Comparison of ENCODE assay signal across 20 cellular contexts in genomic region chr2:69192176-69192945, GRCh38.
DNase-seq lines count a peak whose midpoint lies in the region; ATAC-seq and TF ChIP-seq lines count a peak whose summit lies in the region.
"Had no signal": no experiment of that assay in that cellular context is flagged by ENCODE, and none has a peak within 500 bp of the region (broad histone marks: within the 10 kb centered on the region; RNA-seq: fewer than 3 reads in every experiment).

No MANE protein-coding gene starts in this region.

- 77% methylated on average over 11 of the region's 11 CpGs for WGBS in hepatocyte (ENCODE audit: low lambda C conversion rate, missing lambda C conversion rate)

- no peaks in the 10 kb centered on the region for H3K36me3 ChIP-seq in hepatocyte (replicated peaks; ENCODE audit: insufficient read depth, low read depth)
- H3K36me3 ChIP-seq: upper lobe of left lung had no signal

- intact Hi-C loops in cardiac septum (cut with DNase I) (no loop called here), Right ventricle myocardium inferior (cut with DNase I) (no loop called here), head of caudate nucleus (cut with DNase I) (no loop called here)

- TF ChIP-seq CTCF in hepatocyte (IDR thresholded peaks at IDR 0.05; ENCODE audit: poor library complexity), result no peak

- DNase-seq in cardiac septum (ENCODE audit: low spot score), result peak; percentile 41
- DNase-seq in Right ventricle myocardium inferior (ENCODE audit: missing footprints), result no peak
- peak; percentile 42 for DNase-seq in RPMI8226
- no peak for DNase-seq in hepatocyte (ENCODE audit: low spot score)
- no peak for DNase-seq in activated CD8-positive, alpha-beta memory T cell treated with anti-CD3 and anti-CD28 coated beads, Interleukin-2, amount 50 U/mL, for 4 hours
- DNase-seq in 8988T, result no peak
- DNase-seq in head of caudate nucleus, result no peak
- DNase-seq in activated CD8-positive, alpha-beta memory T cell treated with anti-CD3 and anti-CD28 coated beads, Interleukin-2, amount 50 U/mL, for 48 hours, result no peak
- DNase-seq: ACHN; activated CD4-positive, alpha-beta T cell treated with anti-CD3 and anti-CD28 coated beads, Interleukin-2, amount 50 U/mL, for 4 hours; activated T-cell treated with anti-CD3 and anti-CD28 coated beads for 4 hours; amniotic stem cell; CD4-positive, alpha-beta T cell; MM.1S; NCI-H187 treated with DMSO at 0.1 percent for 48 hours; NCI-H446; stimulated activated CD4-positive, alpha-beta T cell treated with anti-CD3 and anti-CD28 coated beads, Interleukin-2, amount 100 ng/mL, for 24 hours; upper lobe of left lung; WERI-Rb-1 had no signal

- no peak for ATAC-seq in Right ventricle myocardium inferior
- ATAC-seq: HCT116 had no signal

- no peaks in the 10 kb centered on the region for H3K79me2 ChIP-seq in hepatocyte

- H3K4me2 ChIP-seq in hepatocyte, result no peak overlapping the region

- no peak overlapping the region for H3K4me3 ChIP-seq in hepatocyte
- H3K4me3 ChIP-seq: upper lobe of left lung had no signal

- H3K27ac ChIP-seq in hepatocyte, result peak overlapping the region; percentile 44
- H3K27ac ChIP-seq: upper lobe of left lung, WERI-Rb-1 had no signal

- H3K27me3 ChIP-seq in hepatocyte, result no peaks in the 10 kb centered on the region
- H3K27me3 ChIP-seq: upper lobe of left lung had no signal

- H4K20me1 ChIP-seq in hepatocyte (ENCODE audit: insufficient read depth, poor library complexity, severe bottlenecking), result no peaks in the 10 kb centered on the region

- H2AFZ ChIP-seq in hepatocyte, result no peak overlapping the region

- H3K9me2 ChIP-seq in hepatocyte (replicated peaks; ENCODE audit: insufficient read depth), result no peaks in the 10 kb centered on the region

- H3K9me3 ChIP-seq in hepatocyte (ENCODE audit: low read depth), result no peaks in the 10 kb centered on the region
- H3K9me3 ChIP-seq: upper lobe of left lung had no signal

- peaks cover 14% of the 10 kb centered on the region for H3K4me1 ChIP-seq in hepatocyte (ENCODE audit: insufficient read depth)

Comparison
In these comparisons a context has a peak if more than half of its experiments do, and no peak if none do; other contexts are left out.
1. DNase-seq: peak in cardiac septum (single experiment) and RPMI8226 (single experiment); none in Right ventricle myocardium inferior (single experiment), hepatocyte (single experiment), activated CD8-positive, alpha-beta memory T cell treated with anti-CD3 and anti-CD28 coated beads, Interleukin-2, amount 50 U/mL, for 4 hours (single experiment), 8988T (single experiment), head of caudate nucleus (0 of 42) and activated CD8-positive, alpha-beta memory T cell treated with anti-CD3 and anti-CD28 coated beads, Interleukin-2, amount 50 U/mL, for 48 hours (single experiment).